17 cellular contexts compared by ENCODE assay signal in the genomic region with DNA sequence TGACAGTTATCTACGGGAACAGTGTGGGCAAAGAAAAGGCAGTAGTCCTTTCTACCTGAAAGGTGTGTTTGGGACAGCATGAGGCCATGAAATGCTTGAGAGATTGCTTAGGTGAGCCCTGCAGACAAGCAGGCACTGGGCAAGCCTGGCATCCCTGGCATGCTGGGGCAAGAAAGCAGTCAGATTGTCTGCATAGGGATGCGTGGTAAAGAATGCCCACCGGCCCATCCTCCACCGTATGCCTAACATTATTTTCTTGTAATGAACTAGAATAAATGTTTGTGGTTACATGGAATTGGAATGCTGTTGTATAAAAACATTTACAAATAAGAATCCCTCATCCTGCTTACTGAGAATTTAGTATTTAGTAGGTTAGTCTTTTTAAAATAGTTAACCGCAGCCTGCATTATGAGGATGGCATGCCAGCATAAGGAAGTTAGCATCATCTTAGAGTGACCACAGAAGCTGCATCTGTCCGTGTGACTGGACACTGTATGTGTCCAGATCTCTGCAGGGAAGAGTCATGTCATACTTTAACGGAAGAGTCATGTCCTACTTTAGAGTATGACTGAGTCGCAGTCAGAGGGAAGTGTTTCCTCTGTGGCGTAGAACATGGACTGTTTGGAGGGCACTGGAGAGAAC. TPM values are rescaled to one million over a fixed set of nuclear protein-coding genes. Genes with fewer than 3 reads are reported as not detected.
A peak's percentile ranks its signal among the peaks of the same experiment; 100 is the strongest.
DNase-seq lines count a peak whose midpoint lies in the region; ATAC-seq, FAIRE-seq and TF ChIP-seq lines count a peak whose summit lies in the region.
"Had no signal": no experiment of that assay in that cellular context is flagged by ENCODE, and none has a peak within 500 bp of the region (broad histone marks: within the 10 kb centered on the region; RNA-seq: fewer than 3 reads in every experiment).

No MANE protein-coding gene starts in this region.

- peak overlapping the region; percentile 4 for H3K4me2 ChIP-seq in keratinocyte (ENCODE audit: control insufficient read depth, extremely low read depth, insufficient read depth, low read depth, low read length)

- ATAC-seq in GM19452 (IDR thresholded peaks at IDR 0.05; ENCODE audit: unreplicated experiment) (no peak), gastroesophageal sphincter (no peak)
- ATAC-seq: stimulated activated effector memory CD8-positive, alpha-beta T cell treated with anti-CD3 and anti-CD28 coated beads, Interleukin-12 subunit alpha, Interleukin-12 subunit beta, amount 100 ng/mL, for 72 hours had no signal

- peak; percentile 40 for FAIRE-seq in bronchial epithelial cell (lab: Jason Lieb, UNC)
- peak; percentile 72 for FAIRE-seq in keratinocyte (lab: Jason Lieb, UNC)
- FAIRE-seq: GM12892 had no signal

- H3K9me3 ChIP-seq in keratinocyte (ENCODE audit: control insufficient read depth, low read depth, low read length) (no peaks in the 10 kb centered on the region), gastroesophageal sphincter (no peaks in the 10 kb centered on the region)
- H3K9me3 ChIP-seq: adrenal gland, BE2C, upper lobe of left lung had no signal

- H3K9me1 ChIP-seq in keratinocyte (ENCODE audit: control insufficient read depth, extremely low read depth, insufficient read depth, low read length): no peaks in the 10 kb centered on the region

- 77 to 96% methylated on average over 9 of the region's 9 CpGs for WGBS in gastroesophageal sphincter (ENCODE audit: low coverage in 1 of 2), 2 donors

- no peak overlapping the region for H3K9ac ChIP-seq in keratinocyte (ENCODE audit: control insufficient read depth, extremely low read depth, insufficient read depth, low read length)

- no peak for TF ChIP-seq EP300 in gastroesophageal sphincter (IDR thresholded peaks at IDR 0.05)

- no peak for TF ChIP-seq POLR2A in gastroesophageal sphincter (IDR thresholded peaks at IDR 0.05)

- H3K36me3 ChIP-seq in bronchial epithelial cell (ENCODE audit: control insufficient read depth, insufficient read depth, low read length) (peaks cover 10% of the 10 kb centered on the region), keratinocyte (ENCODE audit: control insufficient read depth in 2 of 2, extremely low read depth in 1 of 2, insufficient read depth in 2 of 2, low read length in 2 of 2) (peaks cover 6% of the 10 kb centered on the region in 2 experiments), gastroesophageal sphincter (peaks cover 0 to 56% of the 10 kb centered on the region in 2 donors)
- H3K36me3 ChIP-seq: BE2C had no signal

- no peak for TF ChIP-seq CTCF in AG09309 (IDR thresholded peaks at IDR 0.05; ENCODE audit: control insufficient read depth, insufficient read depth, low read depth, low read length, missing control alignments)
- TF ChIP-seq CTCF in bronchial epithelial cell (IDR thresholded peaks at IDR 0.05; ENCODE audit: insufficient read depth, low read length, severe bottlenecking): no peak
- no peak for TF ChIP-seq CTCF in keratinocyte (optimal IDR thresholded peaks at IDR 0.05 in 1 of 3, IDR thresholded peaks at IDR 0.05 in 1 of 3, conservative IDR thresholded peaks at IDR 0.05 in 1 of 3; ENCODE audit: extremely low read depth in 1 of 3, insufficient read depth in 2 of 3, low read length in 3 of 3)
- TF ChIP-seq CTCF in gastroesophageal sphincter (IDR thresholded peaks at IDR 0.05): no peak

- H3K4me1 ChIP-seq in keratinocyte (ENCODE audit: control insufficient read depth, extremely low read depth, insufficient read depth, low read length) (peaks cover 9% of the 10 kb centered on the region), gastroesophageal sphincter (no peaks in the 10 kb centered on the region)
- H3K4me1 ChIP-seq: adrenal gland, BE2C, upper lobe of left lung had no signal

- no peak overlapping the region for H2AFZ ChIP-seq in keratinocyte (ENCODE audit: control insufficient read depth, low read length)

- H3K79me2 ChIP-seq in keratinocyte (ENCODE audit: control insufficient read depth, insufficient read depth, low read length): no peaks in the 10 kb centered on the region

- H3K27me3 ChIP-seq in bronchial epithelial cell (ENCODE audit: control insufficient read depth, insufficient read depth, low read length) (no peaks in the 10 kb centered on the region), keratinocyte (ENCODE audit: control insufficient read depth, extremely low read depth, insufficient read depth, low read length) (no peaks in the 10 kb centered on the region), gastroesophageal sphincter (no peaks in the 10 kb centered on the region)
- H3K27me3 ChIP-seq: adrenal gland, BE2C, upper lobe of left lung had no signal

- peak; percentile 57 for DNase-seq in AG09309 (ENCODE audit: low read depth)
- peak; percentile 90 for DNase-seq in HT1080 (ENCODE audit: low read depth)
- peak; percentile 29 for DNase-seq in bronchial epithelial cell (ENCODE audit: low read depth)
- no peak for DNase-seq in keratinocyte (ENCODE audit: low read depth, low spot score)
- no peak for DNase-seq in NAMALWA (ENCODE audit: low spot score)
- no peak for DNase-seq in NCI-H345 (lab: John Stamatoyannopoulos, UW)
- DNase-seq: BE2C; DMS53; NCI-H1417 treated with DMSO at 0.1 percent for 48 hours; retina; stimulated activated CD4-positive, alpha-beta T cell treated with anti-CD3 and anti-CD28 coated beads, Interleukin-4, amount 100 ng/mL, for 4 hours; upper lobe of left lung had no signal

- H3K4me3 ChIP-seq in AG09309 (ENCODE audit: control insufficient read depth, low read depth, low read length) (no peak overlapping the region), bronchial epithelial cell (ENCODE audit: low read depth, low read length) (no peak overlapping the region), keratinocyte (ENCODE audit: control insufficient read depth in 2 of 3, extremely low read depth in 1 of 3, insufficient read depth in 2 of 3, low read depth in 1 of 3, low read length in 3 of 3) (no peak overlapping the region), gastroesophageal sphincter (no peak overlapping the region)
- H3K4me3 ChIP-seq: adrenal gland, upper lobe of left lung had no signal

- H3K27ac ChIP-seq in keratinocyte (ENCODE audit: control insufficient read depth, insufficient read depth, low read length) (no peak overlapping the region), gastroesophageal sphincter (no peak overlapping the region)
- H3K27ac ChIP-seq: adrenal gland, upper lobe of left lung had no signal

- no peaks in the 10 kb centered on the region for H4K20me1 ChIP-seq in keratinocyte (ENCODE audit: control insufficient read depth, extremely low read depth, insufficient read depth, low read length)

- dilution Hi-C loops in keratinocyte (cut with MboI; ENCODE audit: extremely low pct_ligation_motif_present, low sequenced_read_pairs): no loop called here

RNA-seq across cellular contexts. Expression of gene ZBTB49, which starts 18.9 kb away (rescaled TPM):
- total RNA-seq in HT1080 (2014; rRNA removed; shearing (Covaris generic)): 4.7 and 6.8 TPM in 2 replicates
- 5.2 and 7.3 TPM in 2 replicates for polyA plus RNA-seq in HT1080 (2015; cell fraction: cytosol; rRNA removed)
- polyA plus RNA-seq in HT1080 (2015; cell fraction: nucleus; rRNA removed): 8.4 and 12.0 TPM in 2 replicates
- total RNA-seq in bronchial epithelial cell (3.1 and 3.9 TPM in 2 replicates), gastroesophageal sphincter (1 to 10 TPM; 2.0 to 6.7 (median 6.3) TPM)
- polyA plus RNA-seq in keratinocyte: 2.1 to 4.2 TPM (median 3.8 TPM) in 3 replicates
- 12.5 TPM for polyA plus RNA-seq in keratinocyte (2011; ENCODE audit: low read depth)
- polyA plus RNA-seq in keratinocyte (2011; cell fraction: cytosol; rRNA removed): 1.5 and 2.4 TPM in 2 replicates
- polyA plus RNA-seq in keratinocyte (2011; cell fraction: nucleus; rRNA removed): 10.2 and 10.8 TPM in 2 replicates
- polyA plus RNA-seq in keratinocyte (2012; ENCODE audit: low replicate concordance): 1.9 and 2.5 TPM in 2 replicates
- polyA minus RNA-seq in keratinocyte: 2.2 to 6.4 TPM (median 4.4 TPM) in 3 replicates
- polyA minus RNA-seq in keratinocyte (2011; cell fraction: cytosol; rRNA and poly(A)+ RNA removed): 2.9 TPM
- polyA minus RNA-seq in keratinocyte (2011; cell fraction: nucleus; rRNA and poly(A)+ RNA removed): 3.3 and 4.0 TPM in 2 replicates

RNA-seq across cellular contexts. Expression of gene LYAR, which starts 19.0 kb away (rescaled TPM):
- 105 TPM in 2 replicates for total RNA-seq in HT1080 (2014; rRNA removed; shearing (Covaris generic))
- polyA plus RNA-seq in HT1080 (2015; cell fraction: cytosol; rRNA removed): 105 and 119 TPM in 2 replicates
- polyA plus RNA-seq in HT1080 (2015; cell fraction: nucleus; rRNA removed): 63.8 and 78.8 TPM in 2 replicates
- total RNA-seq in bronchial epithelial cell: 18.3 and 25.3 TPM in 2 replicates
- polyA plus RNA-seq in keratinocyte: 6.7 to 21.5 TPM (median 19.8 TPM) in 3 replicates
- polyA plus RNA-seq in keratinocyte (2011; ENCODE audit: low read depth): 29.4 TPM
- polyA plus RNA-seq in keratinocyte (2011; cell fraction: cytosol; rRNA removed): 12.1 and 14.5 TPM in 2 replicates
- polyA plus RNA-seq in keratinocyte (2011; cell fraction: nucleus; rRNA removed): 8.5 and 14.1 TPM in 2 replicates
- 22.8 and 35.2 TPM in 2 replicates for polyA plus RNA-seq in keratinocyte (2012; ENCODE audit: low replicate concordance)
- 0.30 to 6.2 TPM (median 1.1 TPM) in 3 replicates for polyA minus RNA-seq in keratinocyte
- polyA minus RNA-seq in keratinocyte (2011; cell fraction: cytosol; rRNA and poly(A)+ RNA removed): 7.1 TPM
- polyA minus RNA-seq in keratinocyte (2011; cell fraction: nucleus; rRNA and poly(A)+ RNA removed): 2.1 and 5.0 TPM in 2 replicates
- 10 to 100 TPM; 13.7 to 21.3 (median 17.2) TPM for total RNA-seq in gastroesophageal sphincter

Comparison
In these comparisons a context has a peak if more than half of its experiments do, and no peak if none do; other contexts are left out.
1. DNase-seq: peak in AG09309 (single experiment), HT1080 (single experiment) and bronchial epithelial cell (single experiment); none in keratinocyte (single experiment), NAMALWA (single experiment) and NCI-H345 (single experiment).